16 cellular contexts compared by ENCODE assay signal in the genomic region with DNA sequence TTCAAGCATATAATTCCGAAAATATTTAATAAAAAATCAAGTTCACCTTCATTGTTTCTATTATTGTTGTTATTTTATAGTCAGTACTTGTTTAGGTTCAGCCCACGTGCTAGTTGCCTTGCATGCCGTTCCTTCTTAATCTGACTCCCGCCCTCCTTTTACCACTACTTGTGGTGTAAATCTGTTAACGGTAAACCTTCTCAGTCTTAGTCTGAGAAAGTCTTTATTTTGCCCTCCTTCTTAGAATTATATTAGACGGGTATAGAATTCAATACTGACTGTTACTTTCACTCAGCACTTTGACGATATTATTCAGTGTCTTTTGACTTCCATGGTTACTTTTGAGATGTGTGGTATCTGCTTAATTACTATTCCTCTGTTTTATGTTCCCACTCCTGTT.
"Had no signal": no experiment of that assay in that cellular context is flagged by ENCODE, and none has a peak within 500 bp of the region (broad histone marks: within the 10 kb centered on the region; RNA-seq: fewer than 3 reads in every experiment).

No MANE protein-coding gene starts in this region.

- H3K36me3 Mint-ChIP-seq: naive B cell had no signal

- H3K27me3 Mint-ChIP-seq: naive B cell had no signal

- H3K27ac ChIP-seq: breast epithelium, neutrophil, upper lobe of right lung had no signal

- H3K9me3 ChIP-seq: breast epithelium, gastroesophageal sphincter, neutrophil, upper lobe of right lung had no signal

- ATAC-seq: gastroesophageal sphincter, left colon, upper lobe of right lung had no signal

- H3K4me3 ChIP-seq: breast epithelium, gastroesophageal sphincter, upper lobe of right lung had no signal

- H3K27me3 ChIP-seq: breast epithelium, gastroesophageal sphincter, neutrophil, upper lobe of right lung had no signal

- H3K27ac Mint-ChIP-seq: endodermal cell had no signal

- H3K4me1 Mint-ChIP-seq: endodermal cell had no signal

- H3K4me3 Mint-ChIP-seq: endodermal cell, naive B cell had no signal

- H3K4me1 ChIP-seq: breast epithelium had no signal

- H3K36me3 ChIP-seq: neutrophil had no signal

- DNase-seq: activated CD8-positive, alpha-beta memory T cell treated with anti-CD3 and anti-CD28 coated beads for 24 hours; activated naive CD4-positive, alpha-beta T cell treated with Interleukin-2 at 50 U/mL for 16 hours; aorta; dermis blood vessel endothelial cell; endodermal cell; erythroblast; left colon; mammary epithelial cell; naive B cell; stimulated activated CD4-positive, alpha-beta T cell treated with anti-CD3 and anti-CD28 coated beads, Interleukin-4, amount 100 ng/mL, for 1 hour; stimulated activated naive CD4-positive, alpha-beta T cell treated with Interleukin-2 at 50 U/mL for 16 hours; T-helper 9 cell; upper lobe of right lung had no signal

- H3K9me3 Mint-ChIP-seq: endodermal cell, naive B cell had no signal
